In the genomic region with DNA sequence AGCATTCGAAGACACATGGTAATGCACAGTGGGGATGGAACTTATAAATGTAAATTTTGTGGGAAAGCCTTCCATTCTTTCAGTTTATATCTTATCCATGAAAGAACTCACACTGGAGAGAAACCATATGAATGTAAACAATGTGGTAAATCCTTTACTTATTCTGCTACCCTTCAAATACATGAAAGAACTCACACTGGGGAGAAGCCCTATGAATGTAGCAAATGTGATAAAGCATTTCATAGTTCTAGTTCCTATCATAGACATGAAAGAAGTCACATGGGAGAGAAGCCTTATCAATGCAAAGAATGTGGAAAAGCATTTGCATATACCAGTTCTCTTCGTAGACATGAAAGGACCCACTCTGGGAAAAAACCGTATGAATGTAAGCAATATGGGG, we compare ENCODE assay signal across 2 cellular contexts.
A peak's percentile ranks its signal among the peaks of the same experiment; 100 is the strongest.
TF ChIP-seq lines count a peak whose summit lies in the region.

No MANE protein-coding gene starts in this region.

TF ChIP-seq in H1, 55 proteins besides CTCF, POLR2A, EP300 and RAD21:
- TF ChIP-seq KDM1A (IDR thresholded peaks at IDR 0.05; ENCODE audit: borderline replicate concordance, low read length) (no peak), RNF2 (IDR thresholded peaks at IDR 0.05; ENCODE audit: borderline replicate concordance, low read depth, low read length, missing control alignments, poor library complexity, severe bottlenecking) (no peak), YY1 (IDR thresholded peaks at IDR 0.05; ENCODE audit: low read depth, low read length) (no peak), RXRA (IDR thresholded peaks at IDR 0.05; ENCODE audit: insufficient read depth, low read depth, low read length) (no peak), ZNF274 (IDR thresholded peaks at IDR 0.05; ENCODE audit: borderline replicate concordance, extremely low read depth, low read length) (peak; percentile 58; the same call in 1 of the 2 replicates), SIRT6 (IDR thresholded peaks at IDR 0.05; ENCODE audit: low read length) (no peak)

TF ChIP-seq in SK-N-SH, 30 proteins besides CTCF, POLR2A, EP300 and RAD21:
- no peak for TF ChIP-seq SIN3A (IDR thresholded peaks at IDR 0.05; ENCODE audit: borderline replicate concordance, low read depth, low read length)
- no peak for TF ChIP-seq FOXJ3 (CRISPR knock-in tag; IDR thresholded peaks at IDR 0.05)
- TF ChIP-seq, protein P1, sequence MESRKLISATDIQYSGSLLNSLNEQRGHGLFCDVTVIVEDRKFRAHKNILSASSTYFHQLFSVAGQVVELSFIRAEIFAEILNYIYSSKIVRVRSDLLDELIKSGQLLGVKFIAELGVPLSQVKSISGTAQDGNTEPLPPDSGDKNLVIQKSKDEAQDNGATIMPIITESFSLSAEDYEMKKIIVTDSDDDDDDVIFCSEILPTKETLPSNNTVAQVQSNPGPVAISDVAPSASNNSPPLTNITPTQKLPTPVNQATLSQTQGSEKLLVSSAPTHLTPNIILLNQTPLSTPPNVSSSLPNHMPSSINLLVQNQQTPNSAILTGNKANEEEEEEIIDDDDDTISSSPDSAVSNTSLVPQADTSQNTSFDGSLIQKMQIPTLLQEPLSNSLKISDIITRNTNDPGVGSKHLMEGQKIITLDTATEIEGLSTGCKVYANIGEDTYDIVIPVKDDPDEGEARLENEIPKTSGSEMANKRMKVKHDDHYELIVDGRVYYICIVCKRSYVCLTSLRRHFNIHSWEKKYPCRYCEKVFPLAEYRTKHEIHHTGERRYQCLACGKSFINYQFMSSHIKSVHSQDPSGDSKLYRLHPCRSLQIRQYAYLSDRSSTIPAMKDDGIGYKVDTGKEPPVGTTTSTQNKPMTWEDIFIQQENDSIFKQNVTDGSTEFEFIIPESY (IDR thresholded peaks at IDR 0.05; ENCODE audit: borderline replicate concordance, low read depth), result no peak
- TF ChIP-seq MXI1 (IDR thresholded peaks at IDR 0.05; ENCODE audit: low read depth, low read length), result no peak
- no peak for TF ChIP-seq GATA2 (CRISPR knock-in tag; IDR thresholded peaks at IDR 0.05)
- TF ChIP-seq, protein P2, sequence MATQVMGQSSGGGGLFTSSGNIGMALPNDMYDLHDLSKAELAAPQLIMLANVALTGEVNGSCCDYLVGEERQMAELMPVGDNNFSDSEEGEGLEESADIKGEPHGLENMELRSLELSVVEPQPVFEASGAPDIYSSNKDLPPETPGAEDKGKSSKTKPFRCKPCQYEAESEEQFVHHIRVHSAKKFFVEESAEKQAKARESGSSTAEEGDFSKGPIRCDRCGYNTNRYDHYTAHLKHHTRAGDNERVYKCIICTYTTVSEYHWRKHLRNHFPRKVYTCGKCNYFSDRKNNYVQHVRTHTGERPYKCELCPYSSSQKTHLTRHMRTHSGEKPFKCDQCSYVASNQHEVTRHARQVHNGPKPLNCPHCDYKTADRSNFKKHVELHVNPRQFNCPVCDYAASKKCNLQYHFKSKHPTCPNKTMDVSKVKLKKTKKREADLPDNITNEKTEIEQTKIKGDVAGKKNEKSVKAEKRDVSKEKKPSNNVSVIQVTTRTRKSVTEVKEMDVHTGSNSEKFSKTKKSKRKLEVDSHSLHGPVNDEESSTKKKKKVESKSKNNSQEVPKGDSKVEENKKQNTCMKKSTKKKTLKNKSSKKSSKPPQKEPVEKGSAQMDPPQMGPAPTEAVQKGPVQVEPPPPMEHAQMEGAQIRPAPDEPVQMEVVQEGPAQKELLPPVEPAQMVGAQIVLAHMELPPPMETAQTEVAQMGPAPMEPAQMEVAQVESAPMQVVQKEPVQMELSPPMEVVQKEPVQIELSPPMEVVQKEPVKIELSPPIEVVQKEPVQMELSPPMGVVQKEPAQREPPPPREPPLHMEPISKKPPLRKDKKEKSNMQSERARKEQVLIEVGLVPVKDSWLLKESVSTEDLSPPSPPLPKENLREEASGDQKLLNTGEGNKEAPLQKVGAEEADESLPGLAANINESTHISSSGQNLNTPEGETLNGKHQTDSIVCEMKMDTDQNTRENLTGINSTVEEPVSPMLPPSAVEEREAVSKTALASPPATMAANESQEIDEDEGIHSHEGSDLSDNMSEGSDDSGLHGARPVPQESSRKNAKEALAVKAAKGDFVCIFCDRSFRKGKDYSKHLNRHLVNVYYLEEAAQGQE (IDR thresholded peaks at IDR 0.05; ENCODE audit: low read depth, low read length), result no peak
- no peak for TF ChIP-seq TAF1 (IDR thresholded peaks at IDR 0.05; ENCODE audit: borderline replicate concordance, low read depth, low read length)
- TF ChIP-seq TCF12 (IDR thresholded peaks at IDR 0.05), result no peak
- no peak for TF ChIP-seq YY1 (IDR thresholded peaks at IDR 0.05; ENCODE audit: low read depth)
TF ChIP-seq in SK-N-SH: peak in this region for 0.
